In the genomic region with DNA sequence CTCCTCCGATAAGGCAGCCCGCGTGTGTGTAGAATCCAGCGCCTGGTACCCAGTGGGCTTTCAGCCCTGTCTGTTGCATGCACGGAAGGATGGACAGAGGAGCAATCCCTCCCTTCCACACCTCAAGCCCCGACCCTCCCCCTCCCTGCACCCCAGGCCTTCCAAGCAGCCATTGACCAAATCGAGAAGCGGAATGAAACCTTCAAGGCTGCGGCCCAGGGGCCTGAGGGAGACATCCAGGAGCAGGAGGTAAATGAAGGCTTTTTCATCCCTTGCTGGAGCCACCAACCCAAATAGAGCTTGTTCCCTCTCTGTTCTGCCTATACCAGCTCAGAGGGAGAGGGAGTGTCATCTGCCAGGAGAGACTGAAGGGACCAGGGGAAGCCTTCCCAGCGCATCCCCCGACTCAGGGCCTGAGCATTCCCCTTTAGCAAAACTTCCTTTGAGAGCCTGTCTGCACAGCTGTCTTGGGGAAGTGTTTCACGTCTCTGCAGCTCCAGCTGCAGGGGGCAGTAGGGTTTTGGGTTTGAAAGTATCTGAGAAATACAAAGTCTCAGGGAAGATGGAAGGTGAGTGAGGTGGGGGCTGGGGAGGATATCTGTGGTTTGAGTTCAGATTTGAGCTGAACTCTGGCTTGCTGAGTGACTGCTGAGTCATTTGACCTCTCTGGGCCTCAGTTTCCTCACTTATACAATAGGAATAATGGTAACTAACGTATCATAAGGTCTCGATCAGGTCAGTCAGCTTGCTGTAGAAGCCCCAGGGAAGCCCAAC, we compare ENCODE assay signal across 1 cellular context.
TF ChIP-seq lines count a peak whose summit lies in the region.

No MANE protein-coding gene starts in this region.

TF ChIP-seq in K562, 482 proteins besides CTCF, POLR2A, EP300 and RAD21 (continued from another document and continues in another):
- TF ChIP-seq, protein P1, sequence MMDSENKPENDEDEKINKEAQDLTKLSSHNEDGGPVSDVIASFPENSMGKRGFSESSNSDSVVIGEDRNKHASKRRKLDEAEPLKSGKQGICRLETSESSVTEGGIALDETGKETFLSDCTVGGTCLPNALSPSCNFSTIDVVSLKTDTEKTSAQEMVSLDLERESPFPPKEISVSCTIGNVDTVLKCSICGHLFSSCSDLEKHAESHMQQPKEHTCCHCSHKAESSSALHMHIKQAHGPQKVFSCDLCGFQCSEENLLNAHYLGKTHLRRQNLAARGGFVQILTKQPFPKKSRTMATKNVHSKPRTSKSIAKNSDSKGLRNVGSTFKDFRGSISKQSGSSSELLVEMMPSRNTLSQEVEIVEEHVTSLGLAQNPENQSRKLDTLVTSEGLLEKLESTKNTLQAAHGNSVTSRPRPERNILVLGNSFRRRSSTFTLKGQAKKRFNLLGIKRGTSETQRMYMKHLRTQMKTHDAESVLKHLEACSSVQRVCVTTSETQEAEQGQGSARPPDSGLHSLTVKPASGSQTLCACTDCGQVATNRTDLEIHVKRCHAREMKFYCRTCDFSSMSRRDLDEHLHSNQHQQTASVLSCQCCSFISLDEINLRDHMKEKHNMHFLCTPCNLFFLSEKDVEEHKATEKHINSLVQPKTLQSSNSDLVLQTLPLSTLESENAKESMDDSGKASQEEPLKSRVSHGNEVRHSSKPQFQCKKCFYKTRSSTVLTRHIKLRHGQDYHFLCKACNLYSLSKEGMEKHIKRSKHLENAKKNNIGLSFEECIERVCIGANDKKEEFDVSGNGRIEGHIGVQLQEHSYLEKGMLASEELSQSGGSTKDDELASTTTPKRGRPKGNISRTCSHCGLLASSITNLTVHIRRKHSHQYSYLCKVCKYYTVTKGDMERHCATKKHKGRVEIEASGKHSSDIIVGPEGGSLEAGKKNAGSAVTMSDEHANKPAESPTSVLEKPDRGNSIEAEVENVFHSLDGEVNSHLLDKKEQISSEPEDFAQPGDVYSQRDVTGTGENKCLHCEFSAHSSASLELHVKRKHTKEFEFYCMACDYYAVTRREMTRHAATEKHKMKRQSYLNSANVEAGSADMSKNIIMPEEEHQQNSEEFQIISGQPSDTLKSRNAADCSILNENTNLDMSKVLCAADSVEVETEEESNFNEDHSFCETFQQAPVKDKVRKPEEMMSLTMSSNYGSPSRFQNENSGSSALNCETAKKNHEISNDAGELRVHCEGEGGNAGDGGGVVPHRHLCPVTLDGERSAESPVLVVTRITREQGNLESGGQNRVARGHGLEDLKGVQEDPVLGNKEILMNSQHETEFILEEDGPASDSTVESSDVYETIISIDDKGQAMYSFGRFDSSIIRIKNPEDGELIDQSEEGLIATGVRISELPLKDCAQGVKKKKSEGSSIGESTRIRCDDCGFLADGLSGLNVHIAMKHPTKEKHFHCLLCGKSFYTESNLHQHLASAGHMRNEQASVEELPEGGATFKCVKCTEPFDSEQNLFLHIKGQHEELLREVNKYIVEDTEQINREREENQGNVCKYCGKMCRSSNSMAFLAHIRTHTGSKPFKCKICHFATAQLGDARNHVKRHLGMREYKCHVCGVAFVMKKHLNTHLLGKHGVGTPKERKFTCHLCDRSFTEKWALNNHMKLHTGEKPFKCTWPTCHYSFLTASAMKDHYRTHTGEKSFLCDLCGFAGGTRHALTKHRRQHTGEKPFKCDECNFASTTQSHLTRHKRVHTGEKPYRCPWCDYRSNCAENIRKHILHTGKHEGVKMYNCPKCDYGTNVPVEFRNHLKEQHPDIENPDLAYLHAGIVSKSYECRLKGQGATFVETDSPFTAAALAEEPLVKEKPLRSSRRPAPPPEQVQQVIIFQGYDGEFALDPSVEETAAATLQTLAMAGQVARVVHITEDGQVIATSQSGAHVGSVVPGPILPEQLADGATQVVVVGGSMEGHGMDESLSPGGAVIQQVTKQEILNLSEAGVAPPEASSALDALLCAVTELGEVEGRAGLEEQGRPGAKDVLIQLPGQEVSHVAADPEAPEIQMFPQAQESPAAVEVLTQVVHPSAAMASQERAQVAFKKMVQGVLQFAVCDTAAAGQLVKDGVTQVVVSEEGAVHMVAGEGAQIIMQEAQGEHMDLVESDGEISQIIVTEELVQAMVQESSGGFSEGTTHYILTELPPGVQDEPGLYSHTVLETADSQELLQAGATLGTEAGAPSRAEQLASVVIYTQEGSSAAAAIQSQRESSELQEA (IDR thresholded peaks at IDR 0.05; ENCODE audit: low read depth): no peak
- TF ChIP-seq ZNF780A (CRISPR knock-in tag; IDR thresholded peaks at IDR 0.05) (no peak), NFIX (CRISPR knock-in tag; IDR thresholded peaks at IDR 0.05; ENCODE audit: low read depth) (no peak), ZNF217 (CRISPR knock-in tag; IDR thresholded peaks at IDR 0.05) (no peak), MAFF (IDR thresholded peaks at IDR 0.05; ENCODE audit: low read length) (peak; percentile 56; the same call in 1 of the 2 replicates), THRAP3 (IDR thresholded peaks at IDR 0.05; ENCODE audit: borderline replicate concordance) (no peak), PYGO2 (tag; IDR thresholded peaks at IDR 0.05) (no peak), CTBP1 (IDR thresholded peaks at IDR 0.05; ENCODE audit: borderline replicate concordance) (peak; percentile 65), ESRRA (IDR thresholded peaks at IDR 0.05; ENCODE audit: borderline replicate concordance, low read depth) (peak; percentile 37; the same call in 1 of the 2 replicates), KDM1A (IDR thresholded peaks at IDR 0.05) (peak; percentile 99), TBP (optimal IDR thresholded peaks at IDR 0.05; ENCODE audit: low read depth, low read length) (no peak), ZNF282 (CRISPR knock-in tag; IDR thresholded peaks at IDR 0.05) (no peak), RBFOX2 (IDR thresholded peaks at IDR 0.05; ENCODE audit: low read depth, low read length) (no peak), SIRT6 (IDR thresholded peaks at IDR 0.05; ENCODE audit: low read depth, low read length) (no peak), ZNF133 (CRISPR knock-in tag; IDR thresholded peaks at IDR 0.05) (no peak), TEAD4 (IDR thresholded peaks at IDR 0.05; ENCODE audit: low read length) (peak; percentile 45), TEAD4 (CRISPR knock-in tag; IDR thresholded peaks at IDR 0.05; ENCODE audit: borderline replicate concordance) (no peak), NFATC3 (IDR thresholded peaks at IDR 0.05) (no peak), ZNF224 (CRISPR knock-in tag; IDR thresholded peaks at IDR 0.05) (no peak), C11orf30 (IDR thresholded peaks at IDR 0.05; ENCODE audit: low read depth) (peak; percentile 65), POLR3A (IDR thresholded peaks at IDR 0.05; ENCODE audit: borderline replicate concordance, extremely low read depth, insufficient read depth, insufficient read length) (no peak), DMBX1 (CRISPR knock-in tag; IDR thresholded peaks at IDR 0.05; ENCODE audit: borderline replicate concordance) (no peak), GABPB1 (CRISPR knock-in tag; IDR thresholded peaks at IDR 0.05) (no peak), HCFC1 (IDR thresholded peaks at IDR 0.05; ENCODE audit: low read depth, low read length) (0 out of 2 replicates have a peak, but pooled peaks have one; percentile 8), ZNF589 (CRISPR knock-in tag; IDR thresholded peaks at IDR 0.05; ENCODE audit: low read depth) (no peak), ZNF354B (CRISPR knock-in tag; IDR thresholded peaks at IDR 0.05) (no peak), EZH2 (IDR thresholded peaks at IDR 0.05; ENCODE audit: borderline replicate concordance, low read depth, low read length) (no peak), TRIM24 (IDR thresholded peaks at IDR 0.05) (no peak; a peak in 1 of 4 replicates)
- TF ChIP-seq, protein P2, sequence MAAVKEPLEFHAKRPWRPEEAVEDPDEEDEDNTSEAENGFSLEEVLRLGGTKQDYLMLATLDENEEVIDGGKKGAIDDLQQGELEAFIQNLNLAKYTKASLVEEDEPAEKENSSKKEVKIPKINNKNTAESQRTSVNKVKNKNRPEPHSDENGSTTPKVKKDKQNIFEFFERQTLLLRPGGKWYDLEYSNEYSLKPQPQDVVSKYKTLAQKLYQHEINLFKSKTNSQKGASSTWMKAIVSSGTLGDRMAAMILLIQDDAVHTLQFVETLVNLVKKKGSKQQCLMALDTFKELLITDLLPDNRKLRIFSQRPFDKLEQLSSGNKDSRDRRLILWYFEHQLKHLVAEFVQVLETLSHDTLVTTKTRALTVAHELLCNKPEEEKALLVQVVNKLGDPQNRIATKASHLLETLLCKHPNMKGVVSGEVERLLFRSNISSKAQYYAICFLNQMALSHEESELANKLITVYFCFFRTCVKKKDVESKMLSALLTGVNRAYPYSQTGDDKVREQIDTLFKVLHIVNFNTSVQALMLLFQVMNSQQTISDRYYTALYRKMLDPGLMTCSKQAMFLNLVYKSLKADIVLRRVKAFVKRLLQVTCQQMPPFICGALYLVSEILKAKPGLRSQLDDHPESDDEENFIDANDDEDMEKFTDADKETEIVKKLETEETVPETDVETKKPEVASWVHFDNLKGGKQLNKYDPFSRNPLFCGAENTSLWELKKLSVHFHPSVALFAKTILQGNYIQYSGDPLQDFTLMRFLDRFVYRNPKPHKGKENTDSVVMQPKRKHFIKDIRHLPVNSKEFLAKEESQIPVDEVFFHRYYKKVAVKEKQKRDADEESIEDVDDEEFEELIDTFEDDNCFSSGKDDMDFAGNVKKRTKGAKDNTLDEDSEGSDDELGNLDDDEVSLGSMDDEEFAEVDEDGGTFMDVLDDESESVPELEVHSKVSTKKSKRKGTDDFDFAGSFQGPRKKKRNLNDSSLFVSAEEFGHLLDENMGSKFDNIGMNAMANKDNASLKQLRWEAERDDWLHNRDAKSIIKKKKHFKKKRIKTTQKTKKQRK (IDR thresholded peaks at IDR 0.05; ENCODE audit: borderline replicate concordance, low read depth, low read length): no peak
- TF ChIP-seq, protein P3, sequence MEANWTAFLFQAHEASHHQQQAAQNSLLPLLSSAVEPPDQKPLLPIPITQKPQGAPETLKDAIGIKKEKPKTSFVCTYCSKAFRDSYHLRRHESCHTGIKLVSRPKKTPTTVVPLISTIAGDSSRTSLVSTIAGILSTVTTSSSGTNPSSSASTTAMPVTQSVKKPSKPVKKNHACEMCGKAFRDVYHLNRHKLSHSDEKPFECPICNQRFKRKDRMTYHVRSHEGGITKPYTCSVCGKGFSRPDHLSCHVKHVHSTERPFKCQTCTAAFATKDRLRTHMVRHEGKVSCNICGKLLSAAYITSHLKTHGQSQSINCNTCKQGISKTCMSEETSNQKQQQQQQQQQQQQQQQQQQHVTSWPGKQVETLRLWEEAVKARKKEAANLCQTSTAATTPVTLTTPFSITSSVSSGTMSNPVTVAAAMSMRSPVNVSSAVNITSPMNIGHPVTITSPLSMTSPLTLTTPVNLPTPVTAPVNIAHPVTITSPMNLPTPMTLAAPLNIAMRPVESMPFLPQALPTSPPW (CRISPR knock-in tag; IDR thresholded peaks at IDR 0.05): peak; percentile 79
- TF ChIP-seq, protein P4, sequence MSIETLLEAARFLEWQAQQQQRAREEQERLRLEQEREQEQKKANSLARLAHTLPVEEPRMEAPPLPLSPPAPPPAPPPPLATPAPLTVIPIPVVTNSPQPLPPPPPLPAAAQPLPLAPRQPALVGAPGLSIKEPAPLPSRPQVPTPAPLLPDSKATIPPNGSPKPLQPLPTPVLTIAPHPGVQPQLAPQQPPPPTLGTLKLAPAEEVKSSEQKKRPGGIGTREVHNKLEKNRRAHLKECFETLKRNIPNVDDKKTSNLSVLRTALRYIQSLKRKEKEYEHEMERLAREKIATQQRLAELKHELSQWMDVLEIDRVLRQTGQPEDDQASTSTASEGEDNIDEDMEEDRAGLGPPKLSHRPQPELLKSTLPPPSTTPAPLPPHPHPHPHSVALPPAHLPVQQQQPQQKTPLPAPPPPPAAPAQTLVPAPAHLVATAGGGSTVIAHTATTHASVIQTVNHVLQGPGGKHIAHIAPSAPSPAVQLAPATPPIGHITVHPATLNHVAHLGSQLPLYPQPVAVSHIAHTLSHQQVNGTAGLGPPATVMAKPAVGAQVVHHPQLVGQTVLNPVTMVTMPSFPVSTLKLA (conservative IDR thresholded peaks at IDR 0.05): no peak
- TF ChIP-seq, protein P5, sequence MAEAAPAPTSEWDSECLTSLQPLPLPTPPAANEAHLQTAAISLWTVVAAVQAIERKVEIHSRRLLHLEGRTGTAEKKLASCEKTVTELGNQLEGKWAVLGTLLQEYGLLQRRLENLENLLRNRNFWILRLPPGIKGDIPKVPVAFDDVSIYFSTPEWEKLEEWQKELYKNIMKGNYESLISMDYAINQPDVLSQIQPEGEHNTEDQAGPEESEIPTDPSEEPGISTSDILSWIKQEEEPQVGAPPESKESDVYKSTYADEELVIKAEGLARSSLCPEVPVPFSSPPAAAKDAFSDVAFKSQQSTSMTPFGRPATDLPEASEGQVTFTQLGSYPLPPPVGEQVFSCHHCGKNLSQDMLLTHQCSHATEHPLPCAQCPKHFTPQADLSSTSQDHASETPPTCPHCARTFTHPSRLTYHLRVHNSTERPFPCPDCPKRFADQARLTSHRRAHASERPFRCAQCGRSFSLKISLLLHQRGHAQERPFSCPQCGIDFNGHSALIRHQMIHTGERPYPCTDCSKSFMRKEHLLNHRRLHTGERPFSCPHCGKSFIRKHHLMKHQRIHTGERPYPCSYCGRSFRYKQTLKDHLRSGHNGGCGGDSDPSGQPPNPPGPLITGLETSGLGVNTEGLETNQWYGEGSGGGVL (CRISPR knock-in tag; IDR thresholded peaks at IDR 0.05): no peak
- TF ChIP-seq, protein P6, sequence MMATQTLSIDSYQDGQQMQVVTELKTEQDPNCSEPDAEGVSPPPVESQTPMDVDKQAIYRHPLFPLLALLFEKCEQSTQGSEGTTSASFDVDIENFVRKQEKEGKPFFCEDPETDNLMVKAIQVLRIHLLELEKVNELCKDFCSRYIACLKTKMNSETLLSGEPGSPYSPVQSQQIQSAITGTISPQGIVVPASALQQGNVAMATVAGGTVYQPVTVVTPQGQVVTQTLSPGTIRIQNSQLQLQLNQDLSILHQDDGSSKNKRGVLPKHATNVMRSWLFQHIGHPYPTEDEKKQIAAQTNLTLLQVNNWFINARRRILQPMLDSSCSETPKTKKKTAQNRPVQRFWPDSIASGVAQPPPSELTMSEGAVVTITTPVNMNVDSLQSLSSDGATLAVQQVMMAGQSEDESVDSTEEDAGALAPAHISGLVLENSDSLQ (IDR thresholded peaks at IDR 0.05): peak; percentile 59
- TF ChIP-seq, protein P7, sequence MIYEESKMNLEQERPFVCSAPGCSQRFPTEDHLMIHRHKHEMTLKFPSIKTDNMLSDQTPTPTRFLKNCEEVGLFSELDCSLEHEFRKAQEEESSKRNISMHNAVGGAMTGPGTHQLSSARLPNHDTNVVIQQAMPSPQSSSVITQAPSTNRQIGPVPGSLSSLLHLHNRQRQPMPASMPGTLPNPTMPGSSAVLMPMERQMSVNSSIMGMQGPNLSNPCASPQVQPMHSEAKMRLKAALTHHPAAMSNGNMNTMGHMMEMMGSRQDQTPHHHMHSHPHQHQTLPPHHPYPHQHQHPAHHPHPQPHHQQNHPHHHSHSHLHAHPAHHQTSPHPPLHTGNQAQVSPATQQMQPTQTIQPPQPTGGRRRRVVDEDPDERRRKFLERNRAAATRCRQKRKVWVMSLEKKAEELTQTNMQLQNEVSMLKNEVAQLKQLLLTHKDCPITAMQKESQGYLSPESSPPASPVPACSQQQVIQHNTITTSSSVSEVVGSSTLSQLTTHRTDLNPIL (CRISPR knock-in tag; IDR thresholded peaks at IDR 0.05): no peak
- TF ChIP-seq, protein P8, sequence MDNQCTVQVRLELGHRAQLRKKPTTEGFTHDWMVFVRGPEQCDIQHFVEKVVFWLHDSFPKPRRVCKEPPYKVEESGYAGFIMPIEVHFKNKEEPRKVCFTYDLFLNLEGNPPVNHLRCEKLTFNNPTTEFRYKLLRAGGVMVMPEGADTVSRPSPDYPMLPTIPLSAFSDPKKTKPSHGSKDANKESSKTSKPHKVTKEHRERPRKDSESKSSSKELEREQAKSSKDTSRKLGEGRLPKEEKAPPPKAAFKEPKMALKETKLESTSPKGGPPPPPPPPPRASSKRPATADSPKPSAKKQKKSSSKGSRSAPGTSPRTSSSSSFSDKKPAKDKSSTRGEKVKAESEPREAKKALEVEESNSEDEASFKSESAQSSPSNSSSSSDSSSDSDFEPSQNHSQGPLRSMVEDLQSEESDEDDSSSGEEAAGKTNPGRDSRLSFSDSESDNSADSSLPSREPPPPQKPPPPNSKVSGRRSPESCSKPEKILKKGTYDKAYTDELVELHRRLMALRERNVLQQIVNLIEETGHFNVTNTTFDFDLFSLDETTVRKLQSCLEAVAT (IDR thresholded peaks at IDR 0.05): peak in 1 of 2 experiments; percentile 57; a peak in 1 of 4 replicates
